5 cellular contexts compared by ENCODE assay signal in genomic region chr1:211460246-211460645, GRCh38. TPM values are rescaled to one million over a fixed set of nuclear protein-coding genes. Genes with fewer than 3 reads are reported as not detected.
"Had no signal": no experiment of that assay in that cellular context is flagged by ENCODE, and none has a peak within 500 bp of the region (broad histone marks: within the 10 kb centered on the region; RNA-seq: fewer than 3 reads in every experiment).

No MANE protein-coding gene starts in this region.

RNA-seq across cellular contexts. Expression of gene RD3, which starts 31.7 kb away (rescaled TPM):
- total RNA-seq: HepG2, HT-29, HT1080, IMR-90, K562 had no signal
